38 cellular contexts compared by ENCODE assay signal in the genomic region with DNA sequence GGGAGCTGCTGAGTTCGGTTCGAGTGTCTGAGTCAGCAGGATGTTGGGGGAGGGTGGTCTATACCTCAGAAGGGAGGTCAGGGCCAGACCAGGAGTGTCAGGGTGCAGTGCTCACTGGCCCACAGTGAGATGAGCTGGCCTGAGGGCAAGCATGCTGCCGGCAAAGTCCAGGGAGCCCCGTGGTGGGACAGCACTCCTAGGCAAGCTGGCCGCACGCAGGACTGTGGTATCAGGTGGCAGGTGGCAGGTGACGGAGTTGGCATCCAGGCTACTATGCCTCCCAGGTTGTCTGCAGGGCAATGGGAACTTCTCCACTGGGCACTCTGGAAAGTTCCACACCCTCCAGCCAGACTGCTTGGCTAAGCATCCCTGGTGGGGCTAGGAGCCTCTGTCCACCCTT. TPM values are rescaled to one million over a fixed set of nuclear protein-coding genes. Genes with fewer than 3 reads are reported as not detected.
"Had no signal": no experiment of that assay in that cellular context is flagged by ENCODE, and none has a peak within 500 bp of the region (broad histone marks: within the 10 kb centered on the region; RNA-seq: fewer than 3 reads in every experiment).

No MANE protein-coding gene starts in this region.

- H3K27ac ChIP-seq: adrenal gland, body of pancreas, brain microvascular endothelial cell, breast epithelium, VCaP had no signal

- ATAC-seq: activated CD8-positive, alpha-beta T cell treated with anti-CD3 and anti-CD28 coated beads for 36 hours; activated naive CD4-positive, alpha-beta T cell treated with anti-CD3 and anti-CD28 coated beads, Interleukin-2, amount 50 U/mL, for 72 hours; activated T-cell treated with anti-CD3 and anti-CD28 coated beads, Interleukin-2, amount 50 U/mL, for 72 hours; activated T-helper 17 cell treated with anti-CD3 and anti-CD28 coated beads, Interleukin-2, amount 50 U/mL, for 72 hours; body of pancreas had no signal

- H3K36me3 ChIP-seq: adrenal gland, brain microvascular endothelial cell, breast epithelium had no signal

- H3K4me3 ChIP-seq: adrenal gland, body of pancreas, breast epithelium had no signal

- H3K4me1 Mint-ChIP-seq: activated B cell treated with CpG ODN at 0.5 μM for 24 hours; activated naive CD8-positive, alpha-beta T cell treated with anti-CD3 and anti-CD28 coated beads for 36 hours; activated T-helper 17 cell treated with anti-CD3 and anti-CD28 coated beads, Interleukin-2, amount 50 U/mL, for 72 hours had no signal

- H3K4me1 ChIP-seq: adrenal gland, breast epithelium had no signal

- H3K9me3 Mint-ChIP-seq: activated B cell treated with CpG ODN at 0.5 μM for 24 hours; activated CD4-positive, alpha-beta memory T cell treated with anti-CD3 and anti-CD28 coated beads for 36 hours; activated CD4-positive, alpha-beta T cell treated with anti-CD3 and anti-CD28 coated beads, Interleukin-2, amount 10 ng/mL, durations not matched to agents 24 days and 14 days; activated CD8-positive, alpha-beta T cell treated with anti-CD3 and anti-CD28 coated beads for 36 hours; activated naive CD4-positive, alpha-beta T cell treated with anti-CD3 and anti-CD28 coated beads for 36 hours; activated naive CD4-positive, alpha-beta T cell treated with anti-CD3 and anti-CD28 coated beads, Interleukin-2, amount 50 U/mL, for 72 hours; activated naive CD8-positive, alpha-beta T cell treated with anti-CD3 and anti-CD28 coated beads for 36 hours; activated T-cell treated with anti-CD3 and anti-CD28 coated beads, Interleukin-2, amount 50 U/mL, for 4 hours; activated T-cell treated with anti-CD3 and anti-CD28 coated beads, Interleukin-2, amount 50 U/mL, for 72 hours; activated T-helper 1 cell treated with anti-CD3 and anti-CD28 coated beads, Interleukin-12 subunit alpha, Interleukin-12 subunit beta, Interleukin-2, Interleukin-4 antibody, amounts not matched to agents 30 ng/mL and 10 ng/mL and 1 ng/mL, durations not matched to agents 14 hours and 24 hours and 36 hours; activated T-helper 17 cell treated with anti-CD3 and anti-CD28 coated beads, Interleukin-2, amount 50 U/mL, for 72 hours; T-helper 1 cell treated with Interleukin-12 subunit alpha and Interleukin-12 subunit beta and Interleukin-4 antibody, amounts not matched to agents 30 μg/mL and 1 μg/mL, for 36 hours; T-helper 2 cell treated with Interferon-gamma antibody and Interleukin-4, amounts not matched to agents 5 μg/mL and 100 μg/mL, for 36 hours had no signal

- H3K27me3 ChIP-seq: body of pancreas had no signal

- H3K4me3 Mint-ChIP-seq: activated B cell treated with CpG ODN at 0.5 μM for 24 hours; activated CD4-positive, alpha-beta memory T cell treated with anti-CD3 and anti-CD28 coated beads for 36 hours; activated CD4-positive, alpha-beta T cell treated with anti-CD3 and anti-CD28 coated beads, Interleukin-2, amount 10 ng/mL, durations not matched to agents 24 days and 14 days; activated CD8-positive, alpha-beta T cell treated with anti-CD3 and anti-CD28 coated beads for 36 hours; activated naive CD4-positive, alpha-beta T cell treated with anti-CD3 and anti-CD28 coated beads for 36 hours; activated naive CD8-positive, alpha-beta T cell treated with anti-CD3 and anti-CD28 coated beads for 36 hours; activated T-cell treated with anti-CD3 and anti-CD28 coated beads, Interleukin-2, amount 50 U/mL, for 4 hours; activated T-cell treated with anti-CD3 and anti-CD28 coated beads, Interleukin-2, amount 50 U/mL, for 72 hours; activated T-helper 1 cell treated with anti-CD3 and anti-CD28 coated beads, Interleukin-12 subunit alpha, Interleukin-12 subunit beta, Interleukin-2, Interleukin-4 antibody, amounts not matched to agents 30 ng/mL and 10 ng/mL and 1 ng/mL, durations not matched to agents 14 hours and 24 hours and 36 hours; activated T-helper 17 cell treated with anti-CD3 and anti-CD28 coated beads, Interleukin-2, amount 50 U/mL, for 72 hours; T-helper 1 cell treated with Interleukin-12 subunit alpha and Interleukin-12 subunit beta and Interleukin-4 antibody, amounts not matched to agents 30 μg/mL and 1 μg/mL, for 36 hours; T-helper 2 cell treated with Interferon-gamma antibody and Interleukin-4, amounts not matched to agents 5 μg/mL and 100 μg/mL, for 36 hours had no signal

- H3K27ac Mint-ChIP-seq: activated B cell treated with CpG ODN at 0.5 μM for 24 hours; activated CD4-positive, alpha-beta memory T cell treated with anti-CD3 and anti-CD28 coated beads for 36 hours; activated CD4-positive, alpha-beta T cell treated with anti-CD3 and anti-CD28 coated beads, Interleukin-2, amount 10 ng/mL, durations not matched to agents 24 days and 14 days; activated CD8-positive, alpha-beta T cell treated with anti-CD3 and anti-CD28 coated beads for 36 hours; activated naive CD4-positive, alpha-beta T cell treated with anti-CD3 and anti-CD28 coated beads for 36 hours; activated naive CD4-positive, alpha-beta T cell treated with anti-CD3 and anti-CD28 coated beads, Interleukin-2, amount 50 U/mL, for 72 hours; activated naive CD8-positive, alpha-beta T cell treated with anti-CD3 and anti-CD28 coated beads for 36 hours; activated T-cell treated with anti-CD3 and anti-CD28 coated beads, Interleukin-2, amount 50 U/mL, for 72 hours; activated T-helper 1 cell treated with anti-CD3 and anti-CD28 coated beads, Interleukin-12 subunit alpha, Interleukin-12 subunit beta, Interleukin-2, Interleukin-4 antibody, amounts not matched to agents 30 ng/mL and 10 ng/mL and 1 ng/mL, durations not matched to agents 14 hours and 24 hours and 36 hours; activated T-helper 17 cell treated with anti-CD3 and anti-CD28 coated beads, Interleukin-2, amount 50 U/mL, for 72 hours; T-helper 1 cell treated with Interleukin-12 subunit alpha and Interleukin-12 subunit beta and Interleukin-4 antibody, amounts not matched to agents 30 μg/mL and 1 μg/mL, for 36 hours had no signal

- DNase-seq: activated B cell treated with CpG ODN at 0.5 μM for 24 hours; activated CD4-positive, alpha-beta memory T cell treated with anti-CD3 and anti-CD28 coated beads for 36 hours; activated CD4-positive, alpha-beta T cell treated with anti-CD3 and anti-CD28 coated beads for 4 hours; activated CD4-positive, alpha-beta T cell treated with anti-CD3 and anti-CD28 coated beads, Interleukin-2, amount 10 ng/mL, durations not matched to agents 24 days and 14 days; activated CD4-positive, alpha-beta T cell treated with anti-CD3 and anti-CD28 coated beads, Interleukin-2, amount 50 U/mL, for 1 hour; activated CD4-positive, alpha-beta T cell treated with anti-CD3 and anti-CD28 coated beads, Interleukin-2, amount 50 U/mL, for 4 hours; activated CD4-positive, CD25-positive, alpha-beta regulatory T cell treated with anti-CD3 and anti-CD28 coated beads, Interleukin-2, amount 50 U/mL, for 72 hours; activated CD8-positive, alpha-beta memory T cell treated with anti-CD3 and anti-CD28 coated beads, Interleukin-2, amount 50 U/mL, for 4 hours; activated CD8-positive, alpha-beta T cell treated with anti-CD3 and anti-CD28 coated beads for 36 hours; activated effector memory CD4-positive, alpha-beta T cell treated with anti-CD3 and anti-CD28 coated beads, Interleukin-2, amount 50 U/mL, for 16 hours; activated gamma-delta T cell treated with Interleukin-2 at 50 U/mL for 16 hours; activated naive CD4-positive, alpha-beta T cell treated with anti-CD3 and anti-CD28 coated beads for 36 hours; activated naive CD4-positive, alpha-beta T cell treated with anti-CD3 and anti-CD28 coated beads, Interleukin-2, amount 50 U/mL, for 16 hours; activated naive CD8-positive, alpha-beta T cell treated with anti-CD3 and anti-CD28 coated beads for 36 hours; activated T-cell treated with anti-CD3 and anti-CD28 coated beads for 4 hours; activated T-cell treated with anti-CD3 and anti-CD28 coated beads, Interleukin-2, amount 50 U/mL, for 1 hour; activated T-cell treated with anti-CD3 and anti-CD28 coated beads, Interleukin-2, amount 50 U/mL, for 4 hours; activated T-cell treated with anti-CD3 and anti-CD28 coated beads, Interleukin-2, amount 50 U/mL, for 72 hours; adrenal gland; amniotic stem cell; aorta; body of pancreas; brain microvascular endothelial cell; central memory CD4-positive, alpha-beta T cell; T-helper 1 cell; T-helper 2 cell; T-helper 9 cell had no signal

- H3K9me3 ChIP-seq: adrenal gland, body of pancreas, breast epithelium had no signal

- H3K36me3 Mint-ChIP-seq: activated CD4-positive, alpha-beta memory T cell treated with anti-CD3 and anti-CD28 coated beads for 36 hours; activated naive CD4-positive, alpha-beta T cell treated with anti-CD3 and anti-CD28 coated beads, Interleukin-2, amount 50 U/mL, for 72 hours; activated naive CD8-positive, alpha-beta T cell treated with anti-CD3 and anti-CD28 coated beads for 36 hours had no signal

RNA-seq across cellular contexts. Expression of gene FGF3, which starts 4.8 kb away (rescaled TPM):
- total RNA-seq: activated B cell treated with CpG ODN at 0.5 μM for 24 hours; activated CD4-positive, alpha-beta memory T cell treated with anti-CD3 and anti-CD28 coated beads for 36 hours; activated CD4-positive, alpha-beta T cell treated with anti-CD3 and anti-CD28 coated beads, Interleukin-2, amount 10 ng/mL, durations not matched to agents 24 days and 14 days; activated CD8-positive, alpha-beta memory T cell treated with anti-CD3 and anti-CD28 coated beads for 36 hours; activated CD8-positive, alpha-beta T cell treated with anti-CD3 and anti-CD28 coated beads for 36 hours; activated naive CD4-positive, alpha-beta T cell treated with anti-CD3 and anti-CD28 coated beads for 36 hours; activated naive CD4-positive, alpha-beta T cell treated with anti-CD3 and anti-CD28 coated beads, Interleukin-2, amount 50 U/mL, for 72 hours; activated naive CD8-positive, alpha-beta T cell treated with anti-CD3 and anti-CD28 coated beads for 36 hours; activated T-cell treated with anti-CD3 and anti-CD28 coated beads, Interleukin-2, amount 50 U/mL, for 4 hours; activated T-cell treated with anti-CD3 and anti-CD28 coated beads, Interleukin-2, amount 50 U/mL, for 72 hours; activated T-helper 1 cell treated with anti-CD3 and anti-CD28 coated beads, Interleukin-12 subunit alpha, Interleukin-12 subunit beta, Interleukin-2, Interleukin-4 antibody, amounts not matched to agents 30 ng/mL and 10 ng/mL and 1 ng/mL, durations not matched to agents 14 hours and 24 hours and 36 hours; activated T-helper 17 cell treated with anti-CD3 and anti-CD28 coated beads, Interleukin-2, amount 50 U/mL, for 72 hours; adrenal gland; aorta; astrocyte; body of pancreas; breast epithelium; cardiac septum had no signal

RNA-seq across cellular contexts. Expression of gene FGF4, which starts 39.3 kb away (rescaled TPM):
- total RNA-seq: activated B cell treated with CpG ODN at 0.5 μM for 24 hours; activated CD4-positive, alpha-beta memory T cell treated with anti-CD3 and anti-CD28 coated beads for 36 hours; activated CD4-positive, alpha-beta T cell treated with anti-CD3 and anti-CD28 coated beads, Interleukin-2, amount 10 ng/mL, durations not matched to agents 24 days and 14 days; activated CD8-positive, alpha-beta memory T cell treated with anti-CD3 and anti-CD28 coated beads for 36 hours; activated CD8-positive, alpha-beta T cell treated with anti-CD3 and anti-CD28 coated beads for 36 hours; activated naive CD4-positive, alpha-beta T cell treated with anti-CD3 and anti-CD28 coated beads for 36 hours; activated naive CD4-positive, alpha-beta T cell treated with anti-CD3 and anti-CD28 coated beads, Interleukin-2, amount 50 U/mL, for 72 hours; activated naive CD8-positive, alpha-beta T cell treated with anti-CD3 and anti-CD28 coated beads for 36 hours; activated T-cell treated with anti-CD3 and anti-CD28 coated beads, Interleukin-2, amount 50 U/mL, for 4 hours; activated T-cell treated with anti-CD3 and anti-CD28 coated beads, Interleukin-2, amount 50 U/mL, for 72 hours; activated T-helper 1 cell treated with anti-CD3 and anti-CD28 coated beads, Interleukin-12 subunit alpha, Interleukin-12 subunit beta, Interleukin-2, Interleukin-4 antibody, amounts not matched to agents 30 ng/mL and 10 ng/mL and 1 ng/mL, durations not matched to agents 14 hours and 24 hours and 36 hours; activated T-helper 17 cell treated with anti-CD3 and anti-CD28 coated beads, Interleukin-2, amount 50 U/mL, for 72 hours; adrenal gland; aorta; astrocyte; body of pancreas; breast epithelium; cardiac septum; cerebellum had no signal
